In genomic region chr17:77422104-77422782, GRCh38 we compare ENCODE assay signal across 10 cellular contexts.
DNase-seq lines count a peak whose midpoint lies in the region; ATAC-seq and TF ChIP-seq lines count a peak whose summit lies in the region.
"Had no signal": no experiment of that assay in that cellular context is flagged by ENCODE, and none has a peak within 500 bp of the region (broad histone marks: within the 10 kb centered on the region; RNA-seq: fewer than 3 reads in every experiment).

No MANE protein-coding gene starts in this region.

- H3K4me1 ChIP-seq in heart right ventricle: peaks cover 42 to 90% (median 83%) of the 10 kb centered on the region in 9 donors
- peaks cover 25% of the 10 kb centered on the region for H3K4me1 ChIP-seq in colonic mucosa
- peaks cover 88% of the 10 kb centered on the region for H3K4me1 ChIP-seq in vagina

- H3K27me3 ChIP-seq in heart right ventricle (no peaks in the 10 kb centered on the region), colonic mucosa (no peaks in the 10 kb centered on the region), vagina (no peaks in the 10 kb centered on the region)
- H3K27me3 ChIP-seq: BE2C had no signal

- H3K4me3 ChIP-seq in heart right ventricle (no peak overlapping the region), colonic mucosa (no peak overlapping the region), vagina (no peak overlapping the region)

- WGBS in heart right ventricle, 2 donors: 90 to 91% methylated on average over 18 of the region's 18 CpGs

- ATAC-seq in heart right ventricle (no peak), left ventricle myocardium superior (no peak)

- no peak for DNase-seq in heart right ventricle
- DNase-seq in left ventricle myocardium superior: no peak
- no peak for DNase-seq in colonic mucosa
- no peak for DNase-seq in vagina (ENCODE audit: extremely low spot score in 2 of 2)
- no peak for DNase-seq in SHP77 treated with DMSO at 0.1 percent for 48 hours (lab: John Stamatoyannopoulos, UW)
- DNase-seq in stimulated activated CD4-positive, alpha-beta T cell treated with anti-CD3 and anti-CD28 coated beads, Interleukin-12 subunit alpha, Interleukin-12 subunit beta, amount 100 ng/mL, for 4 hours: no peak
- DNase-seq in SIG-M5 treated with dmso at 0.1 percent for 504 hours (lab: John Stamatoyannopoulos, UW; ENCODE audit: unreplicated experiment): no peak
- DNase-seq: cortex of kidney had no signal

- no peak overlapping the region for H3K9ac ChIP-seq in colonic mucosa (ENCODE audit: low read depth in 2 of 2, low read length in 2 of 2)

- H3K9me3 ChIP-seq in heart right ventricle (no peaks in the 10 kb centered on the region), colonic mucosa (no peaks in the 10 kb centered on the region), vagina (no peaks in the 10 kb centered on the region)
- H3K9me3 ChIP-seq: BE2C had no signal

- H3K27me3 Mint-ChIP-seq in nephron (ENCODE audit: low read depth): no peaks in the 10 kb centered on the region

- peaks cover 70% of the 10 kb centered on the region for H3K4me1 Mint-ChIP-seq in nephron

- H3K36me3 Mint-ChIP-seq in nephron (ENCODE audit: low read depth): peaks cover 1% of the 10 kb centered on the region

- H3K36me3 ChIP-seq in heart right ventricle: peaks cover 0 to 12% (median 0%) of the 10 kb centered on the region in 9 donors
- H3K36me3 ChIP-seq in colonic mucosa: no peaks in the 10 kb centered on the region
- no peaks in the 10 kb centered on the region for H3K36me3 ChIP-seq in vagina

- H3K27ac ChIP-seq in heart right ventricle: peak overlapping the region in 8 of 10 donors; percentile 26 to 90 (median 84)
- H3K27ac ChIP-seq in colonic mucosa: peak overlapping the region; percentile 56
- peak overlapping the region; percentile 98 for H3K27ac ChIP-seq in vagina

- H3K9me3 Mint-ChIP-seq in nephron: no peaks in the 10 kb centered on the region

- H3K27ac Mint-ChIP-seq in nephron: peak overlapping the region; percentile 90 to 98 (median 94)

- H3K4me3 Mint-ChIP-seq in nephron: peak overlapping the region in 1 of 3 experiments; percentile 62

- intact Hi-C loops in heart right ventricle (cut with DNase I) (loop anchor here in 8 of 10 donors (5.0 to 10.0 kb wide), 5 partner anchors 35 to 97 kb away; no protein-coding TSS in a partner anchor), left ventricle myocardium superior (cut with micrococcal nuclease) (loop anchor here (10.0 kb wide), 1 partner anchor 97 kb away; no protein-coding TSS in a partner anchor), colonic mucosa (cut with DNase I) (no loop called here), vagina (cut with DNase I) (loop anchor here (5.0 kb wide), 1 partner anchor 45 kb away; no protein-coding TSS in a partner anchor)

- TF ChIP-seq CTCF in heart right ventricle (IDR thresholded peaks at IDR 0.05) (no peak), colonic mucosa (IDR thresholded peaks at IDR 0.05) (no peak), nephron (IDR thresholded peaks at IDR 0.05; ENCODE audit: unreplicated experiment in 3 of 3) (no peak), vagina (IDR thresholded peaks at IDR 0.05) (no peak)

- no peak for TF ChIP-seq POLR2A in vagina (IDR thresholded peaks at IDR 0.05)
